ENCODE assay signal across 7 cellular contexts in the genomic region with DNA sequence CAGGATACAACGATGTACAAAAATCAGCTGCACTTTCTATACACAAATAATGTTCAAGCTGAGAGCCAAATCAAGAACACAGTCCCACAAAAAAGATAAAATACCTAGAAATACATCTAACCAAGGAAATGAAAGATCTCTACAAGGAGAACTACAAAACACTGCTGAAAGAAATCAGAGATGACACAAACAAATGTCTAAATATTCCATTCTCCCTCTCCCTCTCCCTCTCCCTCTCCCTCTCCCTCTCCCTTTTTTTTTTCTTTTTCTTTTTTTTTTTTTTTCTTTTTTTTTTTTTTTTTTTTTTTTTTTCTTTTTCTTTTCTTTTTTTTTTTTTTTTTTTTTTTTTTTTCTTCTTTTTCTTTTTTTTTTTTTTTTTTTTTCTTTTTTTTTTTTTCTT.
DNase-seq lines count a peak whose midpoint lies in the region; ATAC-seq, FAIRE-seq and TF ChIP-seq lines count a peak whose summit lies in the region.
"Not testable (repeated sequence)": the region's sequence is repeated elsewhere in the genome, so short reads cannot be mapped to it uniquely, and the experiment has no call there.

No MANE protein-coding gene starts in this region.

- peak overlapping the region; percentile 55; the same call in 2 of the 3 replicates for H3K4me2 ChIP-seq in A549
- H3K4me2 ChIP-seq in HCT116 (ENCODE audit: low read length); PC-3 (ENCODE audit: low read length): not testable (repeated sequence)
- H3K4me2 ChIP-seq in fibroblast of lung (ENCODE audit: extremely low read depth, insufficient read depth, low read length) = peak overlapping the region; percentile 59

- not testable (repeated sequence) for TF ChIP-seq POLR2A in A549 (IDR thresholded peaks at IDR 0.05; ENCODE audit: low read length); HCT116 (IDR thresholded peaks at IDR 0.05; ENCODE audit: borderline replicate concordance, extremely low read depth, insufficient read depth, insufficient read length)

- WGBS in A549 (ENCODE audit: missing lambda C conversion rate) = 75% methylated on average over 1 of the region's 1 CpG
- 83 to 88% methylated on average over 1 of the region's 1 CpG for WGBS in pancreas, 2 donors

- not testable (repeated sequence) for H3K4me3 ChIP-seq in A549; HCT116 (replicated peaks in 1 of 2; ENCODE audit: low read depth in 1 of 2, low read length in 2 of 2); PC-3 (ENCODE audit: low read length); fibroblast of lung (replicated peaks in 1 of 4; ENCODE audit: control extremely low read depth in 1 of 4, insufficient read depth in 1 of 4, low read depth in 3 of 4, low read length in 4 of 4); pancreas
- peak overlapping the region; percentile 52 for H3K4me3 ChIP-seq in endocrine pancreas (ENCODE audit: control insufficient read depth, insufficient read depth, low read length)

- not testable (repeated sequence) for ATAC-seq in A549, HCT116, PC-3, pancreas

- not testable (repeated sequence) for H3K27me3 Mint-ChIP-seq in activated naive CD8-positive, alpha-beta T cell treated with anti-CD3 and anti-CD28 coated beads for 36 hours

- H3F3A ChIP-seq in PC-3 (ENCODE audit: low read length, unreplicated experiment) = not testable (repeated sequence)

- CTCF ChIA-PET in A549 (lab: Yijun Ruan, JAX); HCT116 (lab: Charles Lee); PC-3 (lab: Charles Lee): not testable (repeated sequence)

- POLR2A ChIA-PET in A549 (lab: Yijun Ruan, JAX); HCT116 (lab: Charles Lee); PC-3 (lab: Charles Lee; ENCODE audit: unreplicated experiment): not testable (repeated sequence)

- peaks cover 12% of the 10 kb centered on the region for H3K4me1 Mint-ChIP-seq in activated naive CD8-positive, alpha-beta T cell treated with anti-CD3 and anti-CD28 coated beads for 36 hours

- DNase-seq in A549 (ENCODE audit: low read depth in 1 of 2, low spot score in 1 of 2); HCT116 (ENCODE audit: low read depth, low spot score); PC-3; activated naive CD8-positive, alpha-beta T cell treated with anti-CD3 and anti-CD28 coated beads for 36 hours; fibroblast of lung (ENCODE audit: low read depth in 2 of 2); pancreas: not testable (repeated sequence)

- H3K4me1 ChIP-seq in A549 (peaks cover 40% of the 10 kb centered on the region), PC-3 (ENCODE audit: insufficient read depth, low read length) (peaks cover 23% of the 10 kb centered on the region), fibroblast of lung (ENCODE audit: control insufficient read depth, extremely low read depth, insufficient read depth, low read length) (peaks cover 18% of the 10 kb centered on the region)
- not testable (repeated sequence) for H3K4me1 ChIP-seq in HCT116 (ENCODE audit: control insufficient read depth in 1 of 2, insufficient read depth in 2 of 2, low read length in 2 of 2); endocrine pancreas (ENCODE audit: control insufficient read depth, insufficient read depth, low read length); pancreas

- not testable (repeated sequence) for H3K4me3 Mint-ChIP-seq in activated naive CD8-positive, alpha-beta T cell treated with anti-CD3 and anti-CD28 coated beads for 36 hours

- H3K9me2 ChIP-seq in HCT116 (ENCODE audit: insufficient read depth); PC-3 (replicated peaks; ENCODE audit: low read length): not testable (repeated sequence)

- not testable (repeated sequence) for H3K27me3 ChIP-seq in HCT116 (ENCODE audit: insufficient read depth, low read length); PC-3 (ENCODE audit: low read length); endocrine pancreas (ENCODE audit: control insufficient read depth, insufficient read depth, low read length); fibroblast of lung (ENCODE audit: control insufficient read depth, insufficient read depth, low read length); pancreas

- not testable (repeated sequence) for TF ChIP-seq CTCF in A549 (IDR thresholded peaks at IDR 0.05); HCT116 (IDR thresholded peaks at IDR 0.05 in 2 of 3, conservative IDR thresholded peaks at IDR 0.05 in 1 of 3; ENCODE audit: borderline replicate concordance in 1 of 3, insufficient read depth in 1 of 3, low read depth in 2 of 3, low read length in 2 of 3); PC-3 (conservative IDR thresholded peaks at IDR 0.05; ENCODE audit: low read depth, low read length); fibroblast of lung (conservative IDR thresholded peaks at IDR 0.05 in 1 of 2, IDR thresholded peaks at IDR 0.05 in 1 of 2; ENCODE audit: low read depth in 1 of 2, low read length in 2 of 2); pancreas (IDR thresholded peaks at IDR 0.05)

- peak overlapping the region; percentile 17 for H3K27ac Mint-ChIP-seq in activated naive CD8-positive, alpha-beta T cell treated with anti-CD3 and anti-CD28 coated beads for 36 hours

- not testable (repeated sequence) for H3K36me3 Mint-ChIP-seq in activated naive CD8-positive, alpha-beta T cell treated with anti-CD3 and anti-CD28 coated beads for 36 hours

- H4K20me1 ChIP-seq in HCT116 (ENCODE audit: insufficient read depth); PC-3 (ENCODE audit: low read length); fibroblast of lung (ENCODE audit: control insufficient read depth, extremely low read depth, insufficient read depth, low read length): not testable (repeated sequence)

- H3K9me3 ChIP-seq in A549; HCT116 (ENCODE audit: control insufficient read depth in 1 of 2, insufficient read depth in 1 of 2, low read depth in 1 of 2, low read length in 2 of 2); PC-3 (ENCODE audit: low read length); endocrine pancreas (ENCODE audit: control insufficient read depth, low read length); fibroblast of lung (ENCODE audit: control insufficient read depth, insufficient read depth, low read depth, low read length); pancreas: not testable (repeated sequence)

- H2AFZ ChIP-seq in HCT116 (ENCODE audit: low read depth, low read length, poor library complexity, severe bottlenecking); PC-3 (ENCODE audit: low read length); fibroblast of lung (ENCODE audit: low read length): not testable (repeated sequence)

- intact Hi-C loops in HCT116 (cut with micrococcal nuclease); PC-3 (cut with micrococcal nuclease); pancreas (cut with DNase I): not testable (repeated sequence)

- peak overlapping the region; percentile 66 to 68; a peak in 4 of 6 replicates for H3K27ac ChIP-seq in A549
- not testable (repeated sequence) for H3K27ac ChIP-seq in HCT116 (ENCODE audit: low read depth, low read length); pancreas
- H3K27ac ChIP-seq in PC-3 (ENCODE audit: low read length) = peak overlapping the region; percentile 67
- H3K27ac ChIP-seq in fibroblast of lung (ENCODE audit: insufficient read depth, low read length) = peak overlapping the region; percentile 43

- not testable (repeated sequence) for TF ChIP-seq EP300 in A549 (IDR thresholded peaks at IDR 0.05)

- RAD21 ChIA-PET in HCT116 (lab: Charles Lee; ENCODE audit: low non-redundant PET in 1 of 2, low total read pairs in 2 of 2, uncharacterized antibody in 2 of 2, unreplicated experiment in 2 of 2) = not testable (repeated sequence)

- FAIRE-seq in A549 (lab: Jason Lieb, UNC) = not testable (repeated sequence)
- FAIRE-seq in pancreas (lab: Jason Lieb, UNC) = peak; percentile 59

- H3K9ac ChIP-seq in HCT116 (ENCODE audit: low read length); PC-3 (ENCODE audit: low read length); endocrine pancreas (ENCODE audit: control insufficient read depth, insufficient read depth, low read length); fibroblast of lung (ENCODE audit: insufficient read depth, low read length): not testable (repeated sequence)

- H3K36me3 ChIP-seq in HCT116 (ENCODE audit: control insufficient read depth in 1 of 2, insufficient read depth in 2 of 2, low read length in 2 of 2); PC-3 (ENCODE audit: low read depth, low read length); endocrine pancreas (ENCODE audit: control insufficient read depth, insufficient read depth, low read length); fibroblast of lung (ENCODE audit: control insufficient read depth, insufficient read depth, low read length); pancreas: not testable (repeated sequence)

- H3K79me2 ChIP-seq in HCT116 (ENCODE audit: insufficient read depth, low read length); PC-3 (ENCODE audit: low read length); fibroblast of lung (ENCODE audit: control insufficient read depth, insufficient read depth, low read length): not testable (repeated sequence)

- not testable (repeated sequence) for BruUV-seq in HCT116 (replicated peaks; lab: Mats Ljungman, UMichigan); PC-3 (replicated peaks; lab: Mats Ljungman, UMichigan)

- not testable (repeated sequence) for H3K9me3 Mint-ChIP-seq in activated naive CD8-positive, alpha-beta T cell treated with anti-CD3 and anti-CD28 coated beads for 36 hours

- not testable (repeated sequence) for TF ChIP-seq RAD21 in A549 (conservative IDR thresholded peaks at IDR 0.05 in 1 of 2, IDR thresholded peaks at IDR 0.05 in 1 of 2); HCT116 (IDR thresholded peaks at IDR 0.05; ENCODE audit: low read depth)
